Comparison of ENCODE assay signal across 8 cellular contexts in genomic region chr6:108737594-108738546, GRCh38.
DNase-seq lines count a peak whose midpoint lies in the region; TF ChIP-seq lines count a peak whose summit lies in the region.

No MANE protein-coding gene starts in this region.

- H3K36me3 ChIP-seq in SK-N-SH (replicated peaks in 1 of 2; ENCODE audit: control insufficient read depth in 1 of 2, insufficient read depth in 2 of 2, low read length in 1 of 2) (no peaks in the 10 kb centered on the region), Karpas-422 (ENCODE audit: insufficient read depth, low read length) (no peaks in the 10 kb centered on the region)

- peak; percentile 27 for DNase-seq in activated CD8-positive, alpha-beta memory T cell treated with anti-CD3 and anti-CD28 coated beads, Interleukin-2, amount 50 U/mL, for 24 hours (ENCODE audit: extremely low read depth)
- no peak for DNase-seq in activated CD8-positive, alpha-beta memory T cell treated with anti-CD3 and anti-CD28 coated beads for 24 hours
- no peak for DNase-seq in SK-N-SH
- DNase-seq in foreskin fibroblast, result peak; percentile 98
- peak; percentile 14 for DNase-seq in stimulated activated CD8-positive, alpha-beta memory T cell treated with anti-CD3 and anti-CD28 coated beads, Interleukin-7, amount 100 ng/mL, for 24 hours (ENCODE audit: low read depth)
- no peak for DNase-seq in Karpas-422
- no peak for DNase-seq in SK-N-DZ (ENCODE audit: low spot score)
- DNase-seq in midbrain (lab: John Stamatoyannopoulos, UW), result no peak

- H3F3A ChIP-seq in SK-N-SH (replicated peaks; ENCODE audit: insufficient read depth), result peaks cover 16% of the 10 kb centered on the region

- H3K9me2 ChIP-seq in SK-N-SH (no peaks in the 10 kb centered on the region), Karpas-422 (replicated peaks; ENCODE audit: insufficient read depth, low read length) (no peaks in the 10 kb centered on the region)

- H3K4me2 ChIP-seq in SK-N-SH (peak overlapping the region; percentile 65), Karpas-422 (ENCODE audit: low read depth, low read length, poor library complexity, severe bottlenecking) (no peak overlapping the region)

- H3K9me3 ChIP-seq in SK-N-SH, result no peaks in the 10 kb centered on the region
- H3K9me3 ChIP-seq in Karpas-422 (ENCODE audit: low read length), result no peaks in the 10 kb centered on the region

- H3K9ac ChIP-seq in SK-N-SH (peak overlapping the region; percentile 48; the same call in 1 of the 2 replicates), Karpas-422 (ENCODE audit: low read length) (no peak overlapping the region)

- H3K27me3 ChIP-seq in SK-N-SH (ENCODE audit: insufficient read depth) (no peaks in the 10 kb centered on the region), Karpas-422 (ENCODE audit: low read length) (no peaks in the 10 kb centered on the region)

- H3K27ac ChIP-seq in SK-N-SH (ENCODE audit: low read depth in 2 of 2, low read length in 1 of 2), result peak overlapping the region; percentile 58 to 90; a peak in 3 of 4 replicates
- H3K27ac ChIP-seq in Karpas-422 (ENCODE audit: low read length), result no peak overlapping the region

- H4K20me1 ChIP-seq in SK-N-SH (ENCODE audit: insufficient read depth), result no peaks in the 10 kb centered on the region
- no peaks in the 10 kb centered on the region for H4K20me1 ChIP-seq in Karpas-422 (ENCODE audit: insufficient read depth, low read depth, low read length)

- CTCF ChIA-PET in SK-N-SH (lab: Yijun Ruan, JAX), result no interaction called here

- peak in 1 of 2 experiments; percentile 68; a peak in 1 of 4 replicates for TF ChIP-seq EP300 in SK-N-SH (IDR thresholded peaks at IDR 0.05; ENCODE audit: borderline replicate concordance in 1 of 2, low read depth in 1 of 2, low read length in 1 of 2)

- TF ChIP-seq RAD21 in SK-N-SH (IDR thresholded peaks at IDR 0.05; ENCODE audit: low read length), result no peak

- 54% methylated on average over 18 of the region's 18 CpGs for WGBS in SK-N-SH (ENCODE audit: low lambda C conversion rate)

- no peak for TF ChIP-seq CTCF in SK-N-SH (IDR thresholded peaks at IDR 0.05)
- TF ChIP-seq CTCF in foreskin fibroblast (IDR thresholded peaks at IDR 0.05; ENCODE audit: low read depth, low read length), result no peak

- H3K4me3 ChIP-seq in SK-N-SH (ENCODE audit: low read depth in 2 of 2, low read length in 1 of 2) (peak overlapping the region in 1 of 2 experiments; percentile 44; a peak in 2 of 4 replicates), foreskin fibroblast (ENCODE audit: low read depth in 1 of 2, low read length in 2 of 2) (peak overlapping the region in 1 of 2 donors; percentile 2), Karpas-422 (ENCODE audit: low read length) (no peak overlapping the region)

- POLR2A ChIA-PET in SK-N-SH (lab: Yijun Ruan, JAX), result no interaction called here

- H3K4me1 ChIP-seq in SK-N-SH (ENCODE audit: control insufficient read depth in 1 of 2, insufficient read depth in 2 of 2, low read depth in 1 of 2, low read length in 1 of 2) (peaks cover 12 to 19% of the 10 kb centered on the region in 2 experiments; a peak in 3 of 4 replicates), Karpas-422 (ENCODE audit: low read length) (peaks cover 18% of the 10 kb centered on the region)

- H3K79me2 ChIP-seq in SK-N-SH (ENCODE audit: insufficient read depth), result no peaks in the 10 kb centered on the region
- no peaks in the 10 kb centered on the region for H3K79me2 ChIP-seq in Karpas-422 (ENCODE audit: low read length)

- H2AFZ ChIP-seq in SK-N-SH (ENCODE audit: low read depth) (peak overlapping the region; percentile 81; the same call in 1 of the 2 replicates), Karpas-422 (ENCODE audit: low read length) (no peak overlapping the region)

TF ChIP-seq in SK-N-SH, 30 proteins besides CTCF, POLR2A, EP300 and RAD21:
- TF ChIP-seq, protein P1, sequence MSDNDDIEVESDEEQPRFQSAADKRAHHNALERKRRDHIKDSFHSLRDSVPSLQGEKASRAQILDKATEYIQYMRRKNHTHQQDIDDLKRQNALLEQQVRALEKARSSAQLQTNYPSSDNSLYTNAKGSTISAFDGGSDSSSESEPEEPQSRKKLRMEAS (IDR thresholded peaks at IDR 0.05; ENCODE audit: low read depth), result peak; percentile 72
- 0 out of 2 replicates have a peak, but pooled peaks have one; percentile 23 for TF ChIP-seq GABPA (IDR thresholded peaks at IDR 0.05; ENCODE audit: low read depth)
- no peak for TF ChIP-seq SMC3 (IDR thresholded peaks at IDR 0.05; ENCODE audit: low read depth, low read length)
- peak; percentile 57; the same call in 1 of the 2 replicates for TF ChIP-seq MEF2A (IDR thresholded peaks at IDR 0.05; ENCODE audit: borderline replicate concordance, low read depth)
- TF ChIP-seq RFX5 (IDR thresholded peaks at IDR 0.05; ENCODE audit: low read length), result no peak
- TF ChIP-seq IRF3 (IDR thresholded peaks at IDR 0.05; ENCODE audit: low read depth, low read length), result no peak
- 0 out of 2 replicates have a peak, but pooled peaks have one; percentile 15 for TF ChIP-seq TEAD4 (IDR thresholded peaks at IDR 0.05; ENCODE audit: borderline replicate concordance, insufficient read depth)
- no peak for TF ChIP-seq USF1 (IDR thresholded peaks at IDR 0.05; ENCODE audit: borderline replicate concordance, low read depth)
- peak; percentile 71; the same call in 1 of the 2 replicates for TF ChIP-seq PBX3 (IDR thresholded peaks at IDR 0.05)
- TF ChIP-seq TAF1 (IDR thresholded peaks at IDR 0.05; ENCODE audit: borderline replicate concordance, low read depth, low read length), result no peak
- TF ChIP-seq TCF12 (IDR thresholded peaks at IDR 0.05), result peak; percentile 89
- TF ChIP-seq POLR2AphosphoS5 (IDR thresholded peaks at IDR 0.05; ENCODE audit: low read depth, low read length), result no peak
- TF ChIP-seq, protein P2, sequence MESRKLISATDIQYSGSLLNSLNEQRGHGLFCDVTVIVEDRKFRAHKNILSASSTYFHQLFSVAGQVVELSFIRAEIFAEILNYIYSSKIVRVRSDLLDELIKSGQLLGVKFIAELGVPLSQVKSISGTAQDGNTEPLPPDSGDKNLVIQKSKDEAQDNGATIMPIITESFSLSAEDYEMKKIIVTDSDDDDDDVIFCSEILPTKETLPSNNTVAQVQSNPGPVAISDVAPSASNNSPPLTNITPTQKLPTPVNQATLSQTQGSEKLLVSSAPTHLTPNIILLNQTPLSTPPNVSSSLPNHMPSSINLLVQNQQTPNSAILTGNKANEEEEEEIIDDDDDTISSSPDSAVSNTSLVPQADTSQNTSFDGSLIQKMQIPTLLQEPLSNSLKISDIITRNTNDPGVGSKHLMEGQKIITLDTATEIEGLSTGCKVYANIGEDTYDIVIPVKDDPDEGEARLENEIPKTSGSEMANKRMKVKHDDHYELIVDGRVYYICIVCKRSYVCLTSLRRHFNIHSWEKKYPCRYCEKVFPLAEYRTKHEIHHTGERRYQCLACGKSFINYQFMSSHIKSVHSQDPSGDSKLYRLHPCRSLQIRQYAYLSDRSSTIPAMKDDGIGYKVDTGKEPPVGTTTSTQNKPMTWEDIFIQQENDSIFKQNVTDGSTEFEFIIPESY (IDR thresholded peaks at IDR 0.05; ENCODE audit: borderline replicate concordance, low read depth), result peak; percentile 63; the same call in 1 of the 2 replicates
- TF ChIP-seq ELF1 (IDR thresholded peaks at IDR 0.05), result peak; percentile 74
- TF ChIP-seq SIN3A (IDR thresholded peaks at IDR 0.05; ENCODE audit: borderline replicate concordance, low read depth, low read length), result peak; percentile 26; the same call in 1 of the 2 replicates
- TF ChIP-seq CHD2 (IDR thresholded peaks at IDR 0.05; ENCODE audit: low read length, partially characterized antibody), result no peak
- no peak for TF ChIP-seq GATA2 (CRISPR knock-in tag; IDR thresholded peaks at IDR 0.05)
- TF ChIP-seq JUND (IDR thresholded peaks at IDR 0.05), result peak; percentile 88
- TF ChIP-seq FOXM1 (IDR thresholded peaks at IDR 0.05; ENCODE audit: low read depth), result 0 out of 2 replicates have a peak, but pooled peaks have one; percentile 40
- peak; percentile 85; the same call in 1 of the 2 replicates for TF ChIP-seq FOSL2 (IDR thresholded peaks at IDR 0.05; ENCODE audit: borderline replicate concordance, low read depth)
- peak; percentile 65 for TF ChIP-seq NFIC (IDR thresholded peaks at IDR 0.05; ENCODE audit: borderline replicate concordance)
- no peak for TF ChIP-seq NRF1 (IDR thresholded peaks at IDR 0.05; ENCODE audit: low read depth, low read length)

Comparison
In these comparisons a context has a peak if more than half of its experiments do, and no peak if none do; other contexts are left out.
1. DNase-seq: peak in activated CD8-positive, alpha-beta memory T cell treated with anti-CD3 and anti-CD28 coated beads, Interleukin-2, amount 50 U/mL, for 24 hours (single experiment), foreskin fibroblast (2 of 2) and stimulated activated CD8-positive, alpha-beta memory T cell treated with anti-CD3 and anti-CD28 coated beads, Interleukin-7, amount 100 ng/mL, for 24 hours (single experiment); none in activated CD8-positive, alpha-beta memory T cell treated with anti-CD3 and anti-CD28 coated beads for 24 hours (single experiment), SK-N-SH (single experiment), Karpas-422 (single experiment), SK-N-DZ (single experiment) and midbrain (single experiment).